ENCODE assay signal across 21 cellular contexts in genomic region chr17:364766-365165, GRCh38.
"Had no signal": no experiment of that assay in that cellular context is flagged by ENCODE, and none has a peak within 500 bp of the region (broad histone marks: within the 10 kb centered on the region; RNA-seq: fewer than 3 reads in every experiment).

No MANE protein-coding gene starts in this region.

- ATAC-seq: activated T-helper 17 cell treated with anti-CD3 and anti-CD28 coated beads, Interleukin-2, amount 50 U/mL, for 72 hours; stimulated activated memory B cell treated with anti-CD40 and anti-IgM and Interleukin-4, amounts not matched to agents 10 μg/mL and 1 μg/mL and 100 μg/mL, for 72 hours had no signal

- H3K27me3 ChIP-seq: adrenal gland, breast epithelium, esophagus squamous epithelium, heart right ventricle, right atrium auricular region, uterus had no signal

- H3K27ac ChIP-seq: adrenal gland, breast epithelium, esophagus squamous epithelium, heart right ventricle, prostate gland, tibial artery, uterus had no signal

- H3K27me3 Mint-ChIP-seq: activated T-helper 17 cell treated with anti-CD3 and anti-CD28 coated beads, Interleukin-2, amount 50 U/mL, for 72 hours had no signal

- H3K27ac Mint-ChIP-seq: activated CD4-positive, alpha-beta memory T cell treated with anti-CD3 and anti-CD28 coated beads for 36 hours; activated naive CD4-positive, alpha-beta T cell treated with anti-CD3 and anti-CD28 coated beads for 36 hours; activated T-helper 17 cell treated with anti-CD3 and anti-CD28 coated beads, Interleukin-2, amount 50 U/mL, for 72 hours; dendritic cell treated with granulocyte-macrophage colony-stimulating factor and Interleukin-4, amounts not matched to agents 40 ng/mL and 50 ng/mL, for 4 days; stimulated activated memory B cell treated with anti-CD40 and anti-IgM and Interleukin-4, amounts not matched to agents 10 μg/mL and 1 μg/mL and 100 μg/mL, for 72 hours had no signal

- H3K4me3 ChIP-seq: adrenal gland, breast epithelium, esophagus squamous epithelium, heart right ventricle, prostate gland, right atrium auricular region, smooth muscle cell, tibial artery, uterus had no signal

- H3K9me3 ChIP-seq: adrenal gland, esophagus squamous epithelium, prostate gland, right atrium auricular region, tibial artery, uterus had no signal

- H3K4me2 ChIP-seq: smooth muscle cell had no signal

- H3K4me3 Mint-ChIP-seq: activated CD4-positive, alpha-beta memory T cell treated with anti-CD3 and anti-CD28 coated beads for 36 hours; activated naive CD4-positive, alpha-beta T cell treated with anti-CD3 and anti-CD28 coated beads for 36 hours; activated T-helper 17 cell treated with anti-CD3 and anti-CD28 coated beads, Interleukin-2, amount 50 U/mL, for 72 hours; dendritic cell treated with granulocyte-macrophage colony-stimulating factor and Interleukin-4, amounts not matched to agents 40 ng/mL and 50 ng/mL, for 4 days; nephron; stimulated activated memory B cell treated with anti-CD40 and anti-IgM and Interleukin-4, amounts not matched to agents 10 μg/mL and 1 μg/mL and 100 μg/mL, for 72 hours had no signal

- H3K4me1 Mint-ChIP-seq: activated T-helper 17 cell treated with anti-CD3 and anti-CD28 coated beads, Interleukin-2, amount 50 U/mL, for 72 hours had no signal

- H3K36me3 Mint-ChIP-seq: activated CD4-positive, alpha-beta memory T cell treated with anti-CD3 and anti-CD28 coated beads for 36 hours had no signal

- DNase-seq: activated CD4-positive, alpha-beta memory T cell treated with anti-CD3 and anti-CD28 coated beads for 36 hours; activated CD4-positive, alpha-beta T cell treated with anti-CD3 and anti-CD28 coated beads for 4 hours; activated naive CD4-positive, alpha-beta T cell treated with anti-CD3 and anti-CD28 coated beads for 36 hours; adrenal gland; effector CD8-positive, alpha-beta T cell; esophagus squamous epithelium; heart right ventricle; kidney glomerular epithelial cell; mesendoderm; occipital lobe; stimulated activated CD4-positive, alpha-beta T cell treated with anti-CD3 and anti-CD28 coated beads, Interleukin-4, amount 100 ng/mL, for 24 hours; tibial artery; uterus had no signal

- H3K36me3 ChIP-seq: adrenal gland, breast epithelium, esophagus squamous epithelium, heart right ventricle, prostate gland, right atrium auricular region, tibial artery, uterus had no signal

- H3K9me3 Mint-ChIP-seq: activated T-helper 17 cell treated with anti-CD3 and anti-CD28 coated beads, Interleukin-2, amount 50 U/mL, for 72 hours had no signal

- H3K4me1 ChIP-seq: adrenal gland, breast epithelium, esophagus squamous epithelium, prostate gland, tibial artery, uterus had no signal
